In the genomic region with DNA sequence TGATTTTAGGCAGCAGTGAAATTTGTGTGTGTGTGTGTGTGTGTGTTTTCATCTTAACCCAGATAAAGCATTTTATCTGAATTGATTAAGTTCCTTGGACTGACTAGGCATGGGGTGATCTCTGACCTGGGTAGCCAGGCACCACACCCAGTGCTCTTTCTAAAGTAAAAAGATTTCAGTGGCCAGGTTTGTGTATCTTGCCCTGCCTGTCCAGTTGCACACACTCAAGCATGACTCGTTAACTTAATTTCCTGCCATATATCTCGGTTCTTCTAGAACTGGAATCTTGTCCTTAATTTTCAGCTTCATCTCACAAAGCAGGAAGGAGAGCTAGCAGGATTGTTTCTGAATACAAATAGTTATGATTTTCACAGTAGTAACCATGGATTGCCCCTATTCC, we compare ENCODE assay signal across 18 cellular contexts. TPM values are rescaled to one million over a fixed set of nuclear protein-coding genes. Genes with fewer than 3 reads are reported as not detected.
DNase-seq lines count a peak whose midpoint lies in the region; ATAC-seq, FAIRE-seq and TF ChIP-seq lines count a peak whose summit lies in the region.
"Had no signal": no experiment of that assay in that cellular context is flagged by ENCODE, and none has a peak within 500 bp of the region (broad histone marks: within the 10 kb centered on the region; RNA-seq: fewer than 3 reads in every experiment).

No MANE protein-coding gene starts in this region.

- H3K4me3 ChIP-seq in mammary epithelial cell (replicated peaks in 1 of 3; ENCODE audit: insufficient read depth in 1 of 3, low read depth in 2 of 3, low read length in 3 of 3): no peak overlapping the region
- H3K4me3 ChIP-seq in breast epithelium: no peak overlapping the region
- no peak overlapping the region for H3K4me3 ChIP-seq in astrocyte (ENCODE audit: insufficient read depth, low read depth, low read length)

- no peak for FAIRE-seq in astrocyte (lab: Jason Lieb, UNC)

- H3K79me2 ChIP-seq in mammary epithelial cell (ENCODE audit: insufficient read depth, low read length) (no peaks in the 10 kb centered on the region), astrocyte (ENCODE audit: insufficient read depth, low read length) (no peaks in the 10 kb centered on the region)

- no peak for TF ChIP-seq POLR2A in breast epithelium (IDR thresholded peaks at IDR 0.05)

- BruUV-seq in mammary epithelial cell (replicated peaks; lab: Mats Ljungman, UMichigan): no TSS peak

- peak; percentile 97 for ATAC-seq in left colon
- no peak for ATAC-seq in left lobe of liver
- ATAC-seq: Right ventricle myocardium inferior had no signal

- peaks cover 30% of the 10 kb centered on the region for H3K4me1 Mint-ChIP-seq in astrocyte (ENCODE audit: low read depth, unreplicated experiment)

- peak; percentile 57 for DNase-seq in mammary epithelial cell
- no peak for DNase-seq in breast epithelium (ENCODE audit: low spot score in 2 of 2)
- no peak for DNase-seq in astrocyte (ENCODE audit: low read depth)
- DNase-seq in left colon: peak in 1 of 2 donors; percentile 6
- DNase-seq in NCI-H510A treated with DMSO at 0.1 percent for 48 hours (lab: John Stamatoyannopoulos, UW): no peak
- DNase-seq in OCI-M1 (lab: John Stamatoyannopoulos, UW): no peak
- DNase-seq in stimulated activated naive CD4-positive, alpha-beta T cell (lab: John Stamatoyannopoulos, UW): no peak
- no peak for DNase-seq in left lobe of liver (ENCODE audit: low spot score)
- DNase-seq: activated CD4-positive, alpha-beta memory T cell treated with anti-CD3 and anti-CD28 coated beads for 36 hours; activated naive CD4-positive, alpha-beta T cell treated with anti-CD3 and anti-CD28 coated beads for 36 hours; C1 segment of cervical spinal cord; cortex of kidney; DMS 273 treated with DMSO at 0.1 percent for 48 hours; stimulated activated CD4-positive, alpha-beta T cell treated with anti-CD3 and anti-CD28 coated beads, Interleukin-4, amount 100 ng/mL, for 1 hour; substantia nigra had no signal

- WGBS in mammary epithelial cell (ENCODE audit: low coverage, missing lambda C conversion rate): 54% methylated on average over 2 of the region's 2 CpGs

- H3K27ac Mint-ChIP-seq in astrocyte (ENCODE audit: unreplicated experiment): peak overlapping the region; percentile 79
- H3K27ac Mint-ChIP-seq: activated CD4-positive, alpha-beta memory T cell treated with anti-CD3 and anti-CD28 coated beads for 36 hours; activated naive CD4-positive, alpha-beta T cell treated with anti-CD3 and anti-CD28 coated beads for 36 hours had no signal

- H3K27me3 ChIP-seq in mammary epithelial cell (ENCODE audit: insufficient read depth, low read length) (no peaks in the 10 kb centered on the region), breast epithelium (no peaks in the 10 kb centered on the region), astrocyte (ENCODE audit: insufficient read depth, low read length) (no peaks in the 10 kb centered on the region)

- H3K36me3 ChIP-seq in mammary epithelial cell (ENCODE audit: insufficient read depth, low read length) (no peaks in the 10 kb centered on the region), breast epithelium (no peaks in the 10 kb centered on the region), astrocyte (ENCODE audit: insufficient read depth, low read length) (no peaks in the 10 kb centered on the region)

- CTCF ChIA-PET in mammary epithelial cell (lab: Charles Lee; ENCODE audit: low non-redundant PET): no interaction called here

- peak overlapping the region; percentile 57 for H3K4me3 Mint-ChIP-seq in astrocyte (ENCODE audit: unreplicated experiment)
- H3K4me3 Mint-ChIP-seq: activated CD4-positive, alpha-beta memory T cell treated with anti-CD3 and anti-CD28 coated beads for 36 hours; activated naive CD4-positive, alpha-beta T cell treated with anti-CD3 and anti-CD28 coated beads for 36 hours had no signal

- no peak overlapping the region for H3K9ac ChIP-seq in mammary epithelial cell (ENCODE audit: insufficient read depth, low read length)
- no peak overlapping the region for H3K9ac ChIP-seq in astrocyte (ENCODE audit: low read length)

- H3K9me3 Mint-ChIP-seq in astrocyte (ENCODE audit: unreplicated experiment): no peaks in the 10 kb centered on the region
- H3K9me3 Mint-ChIP-seq: activated CD4-positive, alpha-beta memory T cell treated with anti-CD3 and anti-CD28 coated beads for 36 hours; activated naive CD4-positive, alpha-beta T cell treated with anti-CD3 and anti-CD28 coated beads for 36 hours had no signal

- H3K27me3 Mint-ChIP-seq in astrocyte (ENCODE audit: low read depth, unreplicated experiment): no peaks in the 10 kb centered on the region

- H3K36me3 Mint-ChIP-seq in astrocyte (ENCODE audit: low read depth, unreplicated experiment): peaks cover 1% of the 10 kb centered on the region
- H3K36me3 Mint-ChIP-seq: activated CD4-positive, alpha-beta memory T cell treated with anti-CD3 and anti-CD28 coated beads for 36 hours had no signal

- H3K27ac ChIP-seq in mammary epithelial cell (ENCODE audit: insufficient read depth, low read depth, low read length): no peak overlapping the region
- H3K27ac ChIP-seq in breast epithelium: no peak overlapping the region
- no peak overlapping the region for H3K27ac ChIP-seq in astrocyte (ENCODE audit: low read depth, low read length)
- H3K27ac ChIP-seq: 22Rv1 had no signal

- H3K4me1 ChIP-seq in mammary epithelial cell (ENCODE audit: insufficient read depth, low read length): peaks cover 24% of the 10 kb centered on the region
- no peaks in the 10 kb centered on the region for H3K4me1 ChIP-seq in breast epithelium
- H3K4me1 ChIP-seq in astrocyte (ENCODE audit: insufficient read depth, low read length): peaks cover 20% of the 10 kb centered on the region

- dilution Hi-C loops in mammary epithelial cell (cut with HindIII; ENCODE audit: low sequenced_read_pairs): no loop called here

- in situ Hi-C loops in mammary epithelial cell (cut with MboI; ENCODE audit: low sequenced_read_pairs in 2 of 2): no loop called here

- H2AFZ ChIP-seq in mammary epithelial cell (ENCODE audit: low read depth, low read length) (peak overlapping the region; percentile 87), astrocyte (ENCODE audit: low read depth, low read length) (peak overlapping the region; percentile 35)

- TF ChIP-seq CTCF in mammary epithelial cell (conservative IDR thresholded peaks at IDR 0.05 in 1 of 2, IDR thresholded peaks at IDR 0.05 in 1 of 2; ENCODE audit: extremely low read depth in 1 of 2, insufficient read depth in 1 of 2, low read depth in 1 of 2, low read length in 2 of 2) (no peak), breast epithelium (IDR thresholded peaks at IDR 0.05) (no peak), astrocyte (IDR thresholded peaks at IDR 0.05; ENCODE audit: insufficient read depth, low read depth, low read length) (no peak)

- H3K9me3 ChIP-seq in mammary epithelial cell (replicated peaks; ENCODE audit: insufficient read depth, low read length) (no peaks in the 10 kb centered on the region), breast epithelium (no peaks in the 10 kb centered on the region), astrocyte (ENCODE audit: insufficient read depth, low read depth, low read length) (no peaks in the 10 kb centered on the region)

- intact Hi-C loops in mammary epithelial cell (cut with micrococcal nuclease) (no loop called here), breast epithelium (cut with DNase I; ENCODE audit: low total_unique reads) (no loop called here), left colon (cut with DNase I, micrococcal nuclease) (no loop called here)

- no peaks in the 10 kb centered on the region for H4K20me1 ChIP-seq in mammary epithelial cell (ENCODE audit: insufficient read depth, low read length)
- no peaks in the 10 kb centered on the region for H4K20me1 ChIP-seq in astrocyte (ENCODE audit: insufficient read depth, low read length)

- H3K4me2 ChIP-seq in mammary epithelial cell (ENCODE audit: insufficient read depth, low read depth, low read length) (no peak overlapping the region), astrocyte (ENCODE audit: low read length) (no peak overlapping the region)

RNA-seq across cellular contexts. Expression of a gene that starts 17.0 kb away (rescaled TPM):
- not detected for total RNA-seq in mammary epithelial cell
- not detected for polyA plus RNA-seq in mammary epithelial cell
- not detected for polyA minus RNA-seq in mammary epithelial cell
- total RNA-seq in breast epithelium: 10 to 100 TPM in 2 of 3 donors, 1 to 10 TPM in 1; 7.2 to 43.8 (median 25.9) TPM
- total RNA-seq in astrocyte: 4.0 and 5.6 TPM in 2 replicates
- total RNA-seq in left colon: 1 to 10 TPM in 1 of 2 donors, under 1 TPM in 1; 0.95 to 2.0 TPM
- total RNA-seq in left lobe of liver: 1.4 TPM
- total RNA-seq: activated CD4-positive, alpha-beta memory T cell treated with anti-CD3 and anti-CD28 coated beads for 36 hours; activated naive CD4-positive, alpha-beta T cell treated with anti-CD3 and anti-CD28 coated beads for 36 hours; T-helper 1 cell treated with Interleukin-12 subunit alpha and Interleukin-12 subunit beta and Interleukin-4 antibody, amounts not matched to agents 30 ng/mL and 1 ng/mL, for 36 hours had no signal
